ENCODE assay signal across 14 cellular contexts in the genomic region with DNA sequence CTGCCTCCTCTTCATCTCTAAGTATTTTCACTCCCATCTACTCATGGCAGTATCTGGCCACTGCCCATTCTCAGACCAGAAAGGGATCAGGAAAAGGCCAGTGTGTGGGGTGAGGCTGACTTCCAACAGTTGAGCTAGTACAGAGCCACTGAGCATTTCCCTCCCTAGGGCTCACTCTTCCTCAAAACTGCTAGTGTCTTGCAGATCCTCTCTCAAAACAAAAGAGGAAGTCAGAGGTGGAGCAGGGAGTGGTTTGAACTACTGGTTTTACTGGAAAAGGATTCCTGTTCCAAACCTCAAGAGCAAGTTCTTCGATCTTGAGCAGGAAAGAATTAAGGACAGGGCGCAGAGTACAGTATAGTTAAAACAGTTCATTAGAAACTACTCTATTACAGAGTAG. TPM values are rescaled to one million over a fixed set of nuclear protein-coding genes. Genes with fewer than 3 reads are reported as not detected.
DNase-seq lines count a peak whose midpoint lies in the region; ATAC-seq and TF ChIP-seq lines count a peak whose summit lies in the region.
"Had no signal": no experiment of that assay in that cellular context is flagged by ENCODE, and none has a peak within 500 bp of the region (broad histone marks: within the 10 kb centered on the region; RNA-seq: fewer than 3 reads in every experiment).

No MANE protein-coding gene starts in this region.

- H3K36me3 Mint-ChIP-seq in activated T-helper 17 cell treated with anti-CD3 and anti-CD28 coated beads, Interleukin-2, amount 50 U/mL, for 72 hours (ENCODE audit: low read depth), result no peaks in the 10 kb centered on the region
- H3K36me3 Mint-ChIP-seq: brain had no signal

- CTCF ChIA-PET in GM10248 (lab: Yijun Ruan, JAX), result interaction anchor here (1.1 to 1.4 kb wide), 2 partner anchors 78 to 151 kb away, joined by 3 to 4 read pairs; no protein-coding TSS in a partner anchor

- ATAC-seq in activated T-helper 17 cell treated with anti-CD3 and anti-CD28 coated beads, Interleukin-2, amount 50 U/mL, for 72 hours (replicated peaks), result no peak

- POLR2A ChIA-PET in GM10248 (lab: Yijun Ruan, JAX), result no interaction called here

- H3K27ac Mint-ChIP-seq in activated T-helper 17 cell treated with anti-CD3 and anti-CD28 coated beads, Interleukin-2, amount 50 U/mL, for 72 hours, result peak overlapping the region; percentile 64
- H3K27ac Mint-ChIP-seq: brain, nephron had no signal

- no peaks in the 10 kb centered on the region for H3K27me3 Mint-ChIP-seq in activated T-helper 17 cell treated with anti-CD3 and anti-CD28 coated beads, Interleukin-2, amount 50 U/mL, for 72 hours

- peak overlapping the region; percentile 39 for H3K4me3 Mint-ChIP-seq in activated T-helper 17 cell treated with anti-CD3 and anti-CD28 coated beads, Interleukin-2, amount 50 U/mL, for 72 hours
- H3K4me3 Mint-ChIP-seq: brain, nephron had no signal

- no peak for TF ChIP-seq CTCF in GM10248 (IDR thresholded peaks at IDR 0.05; ENCODE audit: control extremely low read depth, extremely low read depth, low read depth, missing control alignments)

- peaks cover 44% of the 10 kb centered on the region for H3K4me1 Mint-ChIP-seq in activated T-helper 17 cell treated with anti-CD3 and anti-CD28 coated beads, Interleukin-2, amount 50 U/mL, for 72 hours
- H3K4me1 Mint-ChIP-seq: brain had no signal

- DNase-seq in ELF-1 (ENCODE audit: low read depth, low spot score) (peak; percentile 53), Kasumi-1 (lab: John Stamatoyannopoulos, UW) (peak; percentile 96), midbrain (lab: John Stamatoyannopoulos, UW) (peak; percentile 2), HuH-7 (ENCODE audit: low spot score) (no peak), GM10248 (ENCODE audit: extremely low spot score) (no peak)
- no peak for DNase-seq in activated effector memory CD4-positive, alpha-beta T cell treated with anti-CD3 and anti-CD28 coated beads, Interleukin-2, amount 50 U/mL, for 16 hours
- no peak for DNase-seq in activated T-cell treated with anti-CD3 and anti-CD28 coated beads, Interleukin-2, amount 50 U/mL, for 48 hours
- DNase-seq: Caco-2; NCI-H1417 treated with DMSO at 0.1 percent for 48 hours; stimulated activated CD4-positive, alpha-beta T cell treated with anti-CD3 and anti-CD28 coated beads, Interleukin-15, amount 100 ng/mL, for 24 hours; T-helper 9 cell had no signal

- no peaks in the 10 kb centered on the region for H3K9me3 Mint-ChIP-seq in activated T-helper 17 cell treated with anti-CD3 and anti-CD28 coated beads, Interleukin-2, amount 50 U/mL, for 72 hours
- H3K9me3 Mint-ChIP-seq: brain, nephron had no signal

RNA-seq across cellular contexts. Expression of a gene that starts 11.7 kb away (rescaled TPM):
- under 1 TPM in 1 of 2 donors, not detected in 1; 0.45 TPM for total RNA-seq in activated T-helper 17 cell treated with anti-CD3 and anti-CD28 coated beads, Interleukin-2, amount 50 U/mL, for 72 hours
- total RNA-seq: Caco-2 had no signal

RNA-seq across cellular contexts. Expression of a gene that starts 24.4 kb away (rescaled TPM):
- 100 to 1,000 TPM; 135 to 231 TPM for total RNA-seq in activated T-helper 17 cell treated with anti-CD3 and anti-CD28 coated beads, Interleukin-2, amount 50 U/mL, for 72 hours

RNA-seq across cellular contexts. Expression of a gene that starts 32.4 kb away (rescaled TPM):
- 10 to 100 TPM; 23.1 to 27.4 TPM for total RNA-seq in activated T-helper 17 cell treated with anti-CD3 and anti-CD28 coated beads, Interleukin-2, amount 50 U/mL, for 72 hours

RNA-seq across cellular contexts. Expression of a gene that starts 38.6 kb away (rescaled TPM):
- total RNA-seq in activated T-helper 17 cell treated with anti-CD3 and anti-CD28 coated beads, Interleukin-2, amount 50 U/mL, for 72 hours, result 100 to 1,000 TPM; 151 to 224 TPM

RNA-seq across cellular contexts. Expression of a gene that starts 39.0 kb away (rescaled TPM):
- total RNA-seq in activated T-helper 17 cell treated with anti-CD3 and anti-CD28 coated beads, Interleukin-2, amount 50 U/mL, for 72 hours, result 10 to 100 TPM; 40.5 to 42.3 TPM

Comparison
In these comparisons a context has a peak if more than half of its experiments do, and no peak if none do; other contexts are left out.
1. DNase-seq: peak in ELF-1 (single experiment), Kasumi-1 (2 of 2) and midbrain (single experiment); none in HuH-7 (single experiment), GM10248 (single experiment), activated effector memory CD4-positive, alpha-beta T cell treated with anti-CD3 and anti-CD28 coated beads, Interleukin-2, amount 50 U/mL, for 16 hours (single experiment) and activated T-cell treated with anti-CD3 and anti-CD28 coated beads, Interleukin-2, amount 50 U/mL, for 48 hours (0 of 2).